In genomic region chr2:221205103-221205502, GRCh38 we compare ENCODE assay signal across 15 cellular contexts.
DNase-seq lines count a peak whose midpoint lies in the region; ATAC-seq and TF ChIP-seq lines count a peak whose summit lies in the region.
"Had no signal": no experiment of that assay in that cellular context is flagged by ENCODE, and none has a peak within 500 bp of the region (broad histone marks: within the 10 kb centered on the region; RNA-seq: fewer than 3 reads in every experiment).

No MANE protein-coding gene starts in this region.

- DNase-seq in COLO668 (lab: John Stamatoyannopoulos, UW; ENCODE audit: unreplicated experiment) = peak; percentile 55
- peak; percentile 28 for DNase-seq in DMS79 treated with DMSO at 0.1 percent for 48 hours (lab: John Stamatoyannopoulos, UW)
- DNase-seq in NCI-H2081 treated with DMSO at 0.1 percent for 48 hours (lab: John Stamatoyannopoulos, UW) = peak; percentile 52
- peak; percentile 93 for DNase-seq in NCI-H748 (lab: John Stamatoyannopoulos, UW; ENCODE audit: unreplicated experiment)
- no peak for DNase-seq in suprapubic skin (ENCODE audit: low spot score in 2 of 2)
- no peak for DNase-seq in erythroblast (lab: John Stamatoyannopoulos, UW)
- no peak for DNase-seq in psoas muscle
- DNase-seq: CD4-positive, alpha-beta T cell; Karpas-422; SK-N-SH; stimulated activated CD4-positive, alpha-beta T cell treated with anti-CD3 and anti-CD28 coated beads, Interleukin-4, amount 100 ng/mL, for 4 hours; T1000 had no signal

- H3K4me1 ChIP-seq in suprapubic skin = no peaks in the 10 kb centered on the region
- no peaks in the 10 kb centered on the region for H3K4me1 ChIP-seq in psoas muscle
- H3K4me1 ChIP-seq: vagina had no signal

- ATAC-seq in GM19324 (IDR thresholded peaks at IDR 0.05; ENCODE audit: low FRiP score, unreplicated experiment) (no peak), psoas muscle (no peak)

- H3K36me3 ChIP-seq in suprapubic skin = no peaks in the 10 kb centered on the region
- H3K36me3 ChIP-seq in psoas muscle (ENCODE audit: insufficient read depth in 1 of 2, low read depth in 1 of 2) = no peaks in the 10 kb centered on the region
- H3K36me3 ChIP-seq: vagina had no signal

- WGBS in suprapubic skin = 81% methylated on average over 5 of the region's 5 CpGs
- 56 to 64% (median 61%) methylated on average over 5 of the region's 5 CpGs for WGBS in psoas muscle, 3 donors

- H3K27me3 ChIP-seq in suprapubic skin = no peaks in the 10 kb centered on the region
- no peaks in the 10 kb centered on the region for H3K27me3 ChIP-seq in psoas muscle (ENCODE audit: insufficient read depth in 3 of 3, low read length in 2 of 3)
- H3K27me3 ChIP-seq: vagina had no signal

- intact Hi-C loops in psoas muscle (cut with DNase I) = no loop called here

- no peak overlapping the region for H3K4me3 ChIP-seq in suprapubic skin
- no peak overlapping the region for H3K4me3 ChIP-seq in psoas muscle
- H3K4me3 ChIP-seq: skin epidermis, vagina had no signal

- H3K9me3 ChIP-seq in suprapubic skin = no peaks in the 10 kb centered on the region
- no peaks in the 10 kb centered on the region for H3K9me3 ChIP-seq in psoas muscle
- H3K9me3 ChIP-seq: SK-N-SH, vagina had no signal

- no peak for TF ChIP-seq EP300 in suprapubic skin (IDR thresholded peaks at IDR 0.05)

- no peak for TF ChIP-seq CTCF in suprapubic skin (IDR thresholded peaks at IDR 0.05)
- no peak for TF ChIP-seq CTCF in psoas muscle (IDR thresholded peaks at IDR 0.05)

- no peak overlapping the region for H3K27ac ChIP-seq in suprapubic skin
- H3K27ac ChIP-seq in psoas muscle = no peak overlapping the region
- H3K27ac ChIP-seq: skin epidermis, vagina had no signal

- TF ChIP-seq POLR2A in suprapubic skin (IDR thresholded peaks at IDR 0.05) (no peak), erythroblast (IDR thresholded peaks at IDR 0.05; ENCODE audit: low read length) (no peak)

Comparison
In these comparisons a context has a peak if more than half of its experiments do, and no peak if none do; other contexts are left out.
1. DNase-seq: peak in COLO668 (single experiment), DMS79 treated with DMSO at 0.1 percent for 48 hours (single experiment), NCI-H2081 treated with DMSO at 0.1 percent for 48 hours (single experiment) and NCI-H748 (single experiment); none in suprapubic skin (0 of 2), erythroblast (0 of 2) and psoas muscle (0 of 2).